In genomic region chr1:161162806-161163205, GRCh38 we compare ENCODE assay signal across 27 cellular contexts. TPM values are rescaled to one million over a fixed set of nuclear protein-coding genes. Genes with fewer than 3 reads are reported as not detected.
DNase-seq lines count a peak whose midpoint lies in the region; ATAC-seq and TF ChIP-seq lines count a peak whose summit lies in the region.
"Had no signal": no experiment of that assay in that cellular context is flagged by ENCODE, and none has a peak within 500 bp of the region (broad histone marks: within the 10 kb centered on the region; RNA-seq: fewer than 3 reads in every experiment).

No MANE protein-coding gene starts in this region.

- peaks cover 26% of the 10 kb centered on the region for H3K36me3 ChIP-seq in CD4-positive, CD25-positive, alpha-beta regulatory T cell (ENCODE audit: control insufficient read depth, insufficient read depth, low read length)

- CTCF ChIA-PET in activated CD4-positive, alpha-beta memory T cell treated with anti-CD3 and anti-CD28 coated beads, Interleukin-2, amount 10 ng/mL, durations not matched to agents 7 days and 5 days (lab: Charles Lee): interaction anchor here (1.0 kb wide), 1 partner anchor 39 kb away, joined by 3 read pairs; the partner anchor contains the start of gene NDUFS2

- H3K27me3 Mint-ChIP-seq in T-helper 2 cell treated with Interferon-gamma antibody and Interleukin-4, amounts not matched to agents 5 μg/mL and 100 μg/mL, for 36 hours (ENCODE audit: low read depth): no peaks in the 10 kb centered on the region
- no peaks in the 10 kb centered on the region for H3K27me3 Mint-ChIP-seq in CD4-positive, CD25-positive, alpha-beta regulatory T cell
- no peaks in the 10 kb centered on the region for H3K27me3 Mint-ChIP-seq in activated naive CD8-positive, alpha-beta T cell treated with anti-CD3 and anti-CD28 coated beads, Interleukin-2, amount 50 U/mL, for 24 hours
- no peaks in the 10 kb centered on the region for H3K27me3 Mint-ChIP-seq in natural killer cell (ENCODE audit: low read depth in 2 of 2)
- H3K27me3 Mint-ChIP-seq in activated CD4-positive, alpha-beta memory T cell treated with anti-CD3 and anti-CD28 coated beads, Interleukin-2, amount 10 ng/mL, durations not matched to agents 7 days and 5 days: no peaks in the 10 kb centered on the region
- H3K27me3 Mint-ChIP-seq: activated CD4-positive, alpha-beta memory T cell treated with anti-CD3 and anti-CD28 coated beads for 36 hours; central memory CD8-positive, alpha-beta T cell; naive B cell; stimulated activated naive CD8-positive, alpha-beta T cell treated with anti-CD3 and anti-CD28 coated beads, Interleukin-15, amount 100 ng/mL, for 72 hours had no signal

- H3K27me3 ChIP-seq in CD4-positive, CD25-positive, alpha-beta regulatory T cell (ENCODE audit: control insufficient read depth, insufficient read depth, low read length): no peaks in the 10 kb centered on the region
- H3K27me3 ChIP-seq: gastrocnemius medialis, Peyer's patch, SJSA1, upper lobe of right lung had no signal

- peak overlapping the region; percentile 49 for H3K27ac Mint-ChIP-seq in T-helper 2 cell treated with Interferon-gamma antibody and Interleukin-4, amounts not matched to agents 5 μg/mL and 100 μg/mL, for 36 hours
- H3K27ac Mint-ChIP-seq in CD4-positive, CD25-positive, alpha-beta regulatory T cell: peak overlapping the region in 1 of 3 donors; percentile 60
- H3K27ac Mint-ChIP-seq in activated naive CD8-positive, alpha-beta T cell treated with anti-CD3 and anti-CD28 coated beads, Interleukin-2, amount 50 U/mL, for 24 hours: peak overlapping the region; percentile 34
- peak overlapping the region; percentile 97 to 98 for H3K27ac Mint-ChIP-seq in natural killer cell
- H3K27ac Mint-ChIP-seq in activated CD4-positive, alpha-beta memory T cell treated with anti-CD3 and anti-CD28 coated beads, Interleukin-2, amount 10 ng/mL, durations not matched to agents 7 days and 5 days: no peak overlapping the region

- peaks cover 44% of the 10 kb centered on the region for H3K36me3 Mint-ChIP-seq in T-helper 2 cell treated with Interferon-gamma antibody and Interleukin-4, amounts not matched to agents 5 μg/mL and 100 μg/mL, for 36 hours (ENCODE audit: low read depth)
- peaks cover 38% of the 10 kb centered on the region for H3K36me3 Mint-ChIP-seq in CD4-positive, CD25-positive, alpha-beta regulatory T cell
- peaks cover 25% of the 10 kb centered on the region for H3K36me3 Mint-ChIP-seq in activated naive CD8-positive, alpha-beta T cell treated with anti-CD3 and anti-CD28 coated beads, Interleukin-2, amount 50 U/mL, for 24 hours (ENCODE audit: low read depth)
- peaks cover 5% of the 10 kb centered on the region for H3K36me3 Mint-ChIP-seq in natural killer cell
- peaks cover 48% of the 10 kb centered on the region for H3K36me3 Mint-ChIP-seq in activated CD4-positive, alpha-beta memory T cell treated with anti-CD3 and anti-CD28 coated beads, Interleukin-2, amount 10 ng/mL, durations not matched to agents 7 days and 5 days (ENCODE audit: low read depth)

- H3K4me1 Mint-ChIP-seq in T-helper 2 cell treated with Interferon-gamma antibody and Interleukin-4, amounts not matched to agents 5 μg/mL and 100 μg/mL, for 36 hours (ENCODE audit: low read depth): peaks cover 36% of the 10 kb centered on the region
- peaks cover 16 to 84% (median 46%) of the 10 kb centered on the region in 4 donors for H3K4me1 Mint-ChIP-seq in CD4-positive, CD25-positive, alpha-beta regulatory T cell
- H3K4me1 Mint-ChIP-seq in activated naive CD8-positive, alpha-beta T cell treated with anti-CD3 and anti-CD28 coated beads, Interleukin-2, amount 50 U/mL, for 24 hours: peaks cover 57% of the 10 kb centered on the region
- peaks cover 49 to 75% of the 10 kb centered on the region in 2 donors for H3K4me1 Mint-ChIP-seq in natural killer cell
- peaks cover 69% of the 10 kb centered on the region for H3K4me1 Mint-ChIP-seq in activated CD4-positive, alpha-beta memory T cell treated with anti-CD3 and anti-CD28 coated beads, Interleukin-2, amount 10 ng/mL, durations not matched to agents 7 days and 5 days

- no peaks in the 10 kb centered on the region for H3K9me3 Mint-ChIP-seq in T-helper 2 cell treated with Interferon-gamma antibody and Interleukin-4, amounts not matched to agents 5 μg/mL and 100 μg/mL, for 36 hours
- H3K9me3 Mint-ChIP-seq in CD4-positive, CD25-positive, alpha-beta regulatory T cell: no peaks in the 10 kb centered on the region
- H3K9me3 Mint-ChIP-seq in activated naive CD8-positive, alpha-beta T cell treated with anti-CD3 and anti-CD28 coated beads, Interleukin-2, amount 50 U/mL, for 24 hours: no peaks in the 10 kb centered on the region
- H3K9me3 Mint-ChIP-seq in natural killer cell: no peaks in the 10 kb centered on the region
- no peaks in the 10 kb centered on the region for H3K9me3 Mint-ChIP-seq in activated CD4-positive, alpha-beta memory T cell treated with anti-CD3 and anti-CD28 coated beads, Interleukin-2, amount 10 ng/mL, durations not matched to agents 7 days and 5 days
- H3K9me3 Mint-ChIP-seq: activated CD4-positive, alpha-beta memory T cell treated with anti-CD3 and anti-CD28 coated beads for 36 hours; activated T-cell treated with anti-CD3 and anti-CD28 coated beads, Interleukin-2, amount 50 U/mL, for 4 hours; central memory CD8-positive, alpha-beta T cell; naive B cell; stimulated activated naive CD8-positive, alpha-beta T cell treated with anti-CD3 and anti-CD28 coated beads, Interleukin-15, amount 100 ng/mL, for 72 hours; T-helper 1 cell treated with Interleukin-12 subunit alpha and Interleukin-12 subunit beta and Interleukin-4 antibody, amounts not matched to agents 30 μg/mL and 1 μg/mL, for 36 hours had no signal

- intact Hi-C loops in natural killer cell (cut with micrococcal nuclease): no loop called here

- H3K4me3 ChIP-seq in CD4-positive, CD25-positive, alpha-beta regulatory T cell (ENCODE audit: low read depth, low read length): no peak overlapping the region
- H3K4me3 ChIP-seq: gastrocnemius medialis, Peyer's patch, SJSA1, upper lobe of right lung had no signal

- no peak for TF ChIP-seq CTCF in natural killer cell (IDR thresholded peaks at IDR 0.05)

- DNase-seq in T-helper 2 cell treated with Interferon-gamma antibody and Interleukin-4, amounts not matched to agents 5 μg/mL and 100 μg/mL, for 36 hours (ENCODE audit: low spot score): no peak
- DNase-seq in T-helper 2 cell (no peak), natural killer cell (no peak)
- no peak for DNase-seq in CD4-positive, CD25-positive, alpha-beta regulatory T cell
- no peak for DNase-seq in activated naive CD8-positive, alpha-beta T cell treated with anti-CD3 and anti-CD28 coated beads, Interleukin-2, amount 50 U/mL, for 24 hours
- no peak for DNase-seq in activated CD4-positive, alpha-beta memory T cell treated with anti-CD3 and anti-CD28 coated beads, Interleukin-2, amount 10 ng/mL, durations not matched to agents 7 days and 5 days
- DNase-seq: 8988T; activated CD4-positive, alpha-beta memory T cell treated with anti-CD3 and anti-CD28 coated beads for 36 hours; activated T-cell treated with anti-CD3 and anti-CD28 coated beads, Interleukin-2, amount 50 U/mL, for 4 hours; erythroblast; gastrocnemius medialis; Karpas-422; mammary epithelial cell; naive B cell; NCI-H1092; NCI-H2081; NCI-H446; Peyer's patch; stimulated activated CD4-positive, alpha-beta T cell treated with anti-CD3 and anti-CD28 coated beads, Interleukin-1b, Interleukin-23, amount 100 ng/mL, for 48 hours; stimulated activated naive CD8-positive, alpha-beta T cell treated with anti-CD3 and anti-CD28 coated beads, Interleukin-15, amount 100 ng/mL, for 72 hours; upper lobe of right lung; WERI-Rb-1 had no signal

- H3K27ac ChIP-seq in CD4-positive, CD25-positive, alpha-beta regulatory T cell (ENCODE audit: insufficient read depth, low read length, poor library complexity, severe bottlenecking): no peak overlapping the region
- H3K27ac ChIP-seq: Peyer's patch, SJSA1, upper lobe of right lung, WERI-Rb-1 had no signal

- no peaks in the 10 kb centered on the region for H3K9me3 ChIP-seq in CD4-positive, CD25-positive, alpha-beta regulatory T cell (ENCODE audit: control insufficient read depth in 2 of 2, low read length in 2 of 2)
- H3K9me3 ChIP-seq: gastrocnemius medialis, Peyer's patch, SJSA1, upper lobe of right lung had no signal

- POLR2A ChIA-PET in activated CD4-positive, alpha-beta memory T cell treated with anti-CD3 and anti-CD28 coated beads, Interleukin-2, amount 10 ng/mL, durations not matched to agents 7 days and 5 days (lab: Charles Lee): interaction anchor here (1.2 to 1.6 kb wide), 4 partner anchors 19 to 63 kb away, joined by 3 to 5 read pairs (median 4); partner anchors contain the start of genes DEDD and TOMM40L

- peaks cover 56% of the 10 kb centered on the region for H3K4me1 ChIP-seq in CD4-positive, CD25-positive, alpha-beta regulatory T cell (ENCODE audit: control insufficient read depth, insufficient read depth, low read length, poor library complexity, severe bottlenecking)

- no peak overlapping the region for H3K4me3 Mint-ChIP-seq in T-helper 2 cell treated with Interferon-gamma antibody and Interleukin-4, amounts not matched to agents 5 μg/mL and 100 μg/mL, for 36 hours
- H3K4me3 Mint-ChIP-seq in CD4-positive, CD25-positive, alpha-beta regulatory T cell: peak overlapping the region in 3 of 4 donors; percentile 59 to 91 (median 65)
- no peak overlapping the region for H3K4me3 Mint-ChIP-seq in activated naive CD8-positive, alpha-beta T cell treated with anti-CD3 and anti-CD28 coated beads, Interleukin-2, amount 50 U/mL, for 24 hours
- peak overlapping the region; percentile 55 for H3K4me3 Mint-ChIP-seq in natural killer cell
- no peak overlapping the region for H3K4me3 Mint-ChIP-seq in activated CD4-positive, alpha-beta memory T cell treated with anti-CD3 and anti-CD28 coated beads, Interleukin-2, amount 10 ng/mL, durations not matched to agents 7 days and 5 days
- H3K4me3 Mint-ChIP-seq: activated CD4-positive, alpha-beta memory T cell treated with anti-CD3 and anti-CD28 coated beads for 36 hours; activated T-cell treated with anti-CD3 and anti-CD28 coated beads, Interleukin-2, amount 50 U/mL, for 4 hours; central memory CD8-positive, alpha-beta T cell; stimulated activated naive CD8-positive, alpha-beta T cell treated with anti-CD3 and anti-CD28 coated beads, Interleukin-15, amount 100 ng/mL, for 72 hours; T-helper 1 cell treated with Interleukin-12 subunit alpha and Interleukin-12 subunit beta and Interleukin-4 antibody, amounts not matched to agents 30 μg/mL and 1 μg/mL, for 36 hours had no signal

- no peak for ATAC-seq in CD4-positive, CD25-positive, alpha-beta regulatory T cell (ENCODE audit: low read depth in 2 of 2)
- ATAC-seq in activated naive CD8-positive, alpha-beta T cell treated with anti-CD3 and anti-CD28 coated beads, Interleukin-2, amount 50 U/mL, for 24 hours: no peak
- no peak for ATAC-seq in natural killer cell
- ATAC-seq in GM21390 (IDR thresholded peaks at IDR 0.05; ENCODE audit: unreplicated experiment): no peak
- ATAC-seq in GM18870 (IDR thresholded peaks at IDR 0.05; ENCODE audit: unreplicated experiment): no peak
- ATAC-seq: activated T-cell treated with anti-CD3 and anti-CD28 coated beads, Interleukin-2, amount 50 U/mL, for 4 hours; gastrocnemius medialis; stimulated activated naive CD8-positive, alpha-beta T cell treated with anti-CD3 and anti-CD28 coated beads, Interleukin-15, amount 100 ng/mL, for 72 hours; upper lobe of right lung had no signal

RNA-seq across cellular contexts. Expression of gene PPOX, which starts 3.4 kb away (rescaled TPM):
- 45.3 TPM for total RNA-seq in CD4-positive, CD25-positive, alpha-beta regulatory T cell
- 10 to 100 TPM; 18.0 to 32.9 (median 22.3) TPM for polyA plus RNA-seq in CD4-positive, CD25-positive, alpha-beta regulatory T cell
- total RNA-seq in natural killer cell: 10 to 100 TPM; 45.5 to 66.3 (median 57.4) TPM
- total RNA-seq in activated CD4-positive, alpha-beta memory T cell treated with anti-CD3 and anti-CD28 coated beads, Interleukin-2, amount 10 ng/mL, durations not matched to agents 7 days and 5 days: 10 to 100 TPM; 32.9 to 33.2 TPM

RNA-seq across cellular contexts. Expression of gene USP21, which starts 3.5 kb away (rescaled TPM):
- total RNA-seq in CD4-positive, CD25-positive, alpha-beta regulatory T cell: 36.9 TPM
- 10 to 100 TPM; 18.8 to 27.0 (median 22.1) TPM for polyA plus RNA-seq in CD4-positive, CD25-positive, alpha-beta regulatory T cell
- 10 to 100 TPM; 31.6 to 40.3 (median 35.3) TPM for total RNA-seq in natural killer cell
- 10 to 100 TPM; 32.5 to 34.8 TPM for total RNA-seq in activated CD4-positive, alpha-beta memory T cell treated with anti-CD3 and anti-CD28 coated beads, Interleukin-2, amount 10 ng/mL, durations not matched to agents 7 days and 5 days

RNA-seq across cellular contexts. Expression of gene UFC1, which starts 9.0 kb away (rescaled TPM):
- total RNA-seq in CD4-positive, CD25-positive, alpha-beta regulatory T cell: 115 TPM
- 100 to 1,000 TPM; 147 to 188 (median 171) TPM for polyA plus RNA-seq in CD4-positive, CD25-positive, alpha-beta regulatory T cell
- 100 to 1,000 TPM; 109 to 155 (median 117) TPM for total RNA-seq in natural killer cell
- total RNA-seq in activated CD4-positive, alpha-beta memory T cell treated with anti-CD3 and anti-CD28 coated beads, Interleukin-2, amount 10 ng/mL, durations not matched to agents 7 days and 5 days: 100 to 1,000 TPM; 103 to 113 TPM

RNA-seq across cellular contexts. Expression of gene B4GALT3, which starts 14.5 kb away (rescaled TPM):
- total RNA-seq in CD4-positive, CD25-positive, alpha-beta regulatory T cell: 68.1 TPM
- polyA plus RNA-seq in CD4-positive, CD25-positive, alpha-beta regulatory T cell: 100 to 1,000 TPM in 1 of 4 donors, 10 to 100 TPM in 3; 75.6 to 104 (median 84.9) TPM
- 10 to 100 TPM; 58.4 to 62.2 (median 59.4) TPM for total RNA-seq in natural killer cell
- total RNA-seq in activated CD4-positive, alpha-beta memory T cell treated with anti-CD3 and anti-CD28 coated beads, Interleukin-2, amount 10 ng/mL, durations not matched to agents 7 days and 5 days: 10 to 100 TPM; 55.0 to 56.7 TPM

RNA-seq across cellular contexts. Expression of gene DEDD, which starts 30.3 kb away (rescaled TPM):
- 40.9 TPM for total RNA-seq in CD4-positive, CD25-positive, alpha-beta regulatory T cell
- 10 to 100 TPM; 39.5 to 46.4 (median 41.8) TPM for polyA plus RNA-seq in CD4-positive, CD25-positive, alpha-beta regulatory T cell
- 10 to 100 TPM; 40.6 to 44.0 (median 43.0) TPM for total RNA-seq in natural killer cell
- 10 to 100 TPM; 38.2 to 40.0 TPM for total RNA-seq in activated CD4-positive, alpha-beta memory T cell treated with anti-CD3 and anti-CD28 coated beads, Interleukin-2, amount 10 ng/mL, durations not matched to agents 7 days and 5 days

Comparison
In these comparisons a context has a peak if more than half of its experiments do, and no peak if none do; other contexts are left out.
1. H3K4me3 Mint-ChIP-seq: peak in CD4-positive, CD25-positive, alpha-beta regulatory T cell (3 of 4) and natural killer cell (single experiment); none in T-helper 2 cell treated with Interferon-gamma antibody and Interleukin-4, amounts not matched to agents 5 μg/mL and 100 μg/mL, for 36 hours (single experiment), activated naive CD8-positive, alpha-beta T cell treated with anti-CD3 and anti-CD28 coated beads, Interleukin-2, amount 50 U/mL, for 24 hours (single experiment) and activated CD4-positive, alpha-beta memory T cell treated with anti-CD3 and anti-CD28 coated beads, Interleukin-2, amount 10 ng/mL, durations not matched to agents 7 days and 5 days (single experiment).